ENCODE assay signal across 8 cellular contexts in the genomic region with DNA sequence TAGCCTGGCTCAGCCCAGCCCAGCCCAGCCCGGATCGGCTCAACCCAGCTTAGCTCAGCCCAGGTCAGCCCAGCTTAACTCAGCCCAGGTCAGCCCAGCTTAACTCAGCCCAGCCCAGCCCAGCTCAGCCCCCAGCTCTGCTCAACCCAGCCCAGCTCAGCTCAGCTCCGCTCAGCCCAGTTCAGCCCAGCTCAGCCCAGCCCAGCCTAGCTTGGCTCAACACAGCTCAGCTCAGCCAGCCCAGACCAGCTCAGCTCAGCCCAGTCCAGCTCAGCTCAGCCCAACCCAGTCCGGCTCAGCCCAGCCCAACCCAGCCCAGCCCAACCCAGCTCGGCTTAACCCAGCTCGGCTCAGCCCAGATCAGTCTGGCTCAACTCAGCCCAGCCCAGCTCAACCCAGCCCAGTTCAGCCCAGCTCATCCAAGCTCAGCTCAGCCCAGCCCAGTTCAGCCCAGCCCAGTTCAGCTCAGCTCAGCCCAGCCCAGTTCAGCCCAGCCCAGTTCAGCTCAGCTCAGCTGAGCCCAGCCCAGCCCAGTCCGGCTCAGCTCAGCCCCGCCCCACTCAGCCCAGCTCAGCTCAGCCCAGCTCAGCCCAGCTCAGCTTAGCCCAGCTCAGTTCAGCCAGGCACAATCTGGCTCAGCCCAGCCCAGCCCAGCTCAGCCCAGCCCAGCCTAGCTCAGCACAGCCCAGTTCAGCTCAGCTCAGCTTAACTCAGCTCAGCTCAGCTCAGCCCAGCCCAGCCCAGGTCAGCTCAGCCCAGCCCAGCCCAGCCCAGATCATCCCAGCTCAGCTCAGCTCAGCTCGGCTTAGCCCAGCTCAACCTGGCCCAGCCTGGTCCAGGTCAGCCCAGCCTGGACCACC.
DNase-seq lines count a peak whose midpoint lies in the region; ATAC-seq, FAIRE-seq and TF ChIP-seq lines count a peak whose summit lies in the region.

No MANE protein-coding gene starts in this region.

- H3K36me3 Mint-ChIP-seq in activated CD4-positive, alpha-beta T cell treated with anti-CD3 and anti-CD28 coated beads, Interleukin-2, amount 10 ng/mL, durations not matched to agents 24 days and 14 days (ENCODE audit: low read depth), result peaks cover 10% of the 10 kb centered on the region
- peaks cover 21% of the 10 kb centered on the region for H3K36me3 Mint-ChIP-seq in activated CD4-positive, alpha-beta memory T cell treated with anti-CD3 and anti-CD28 coated beads, Interleukin-2, amount 10 ng/mL, durations not matched to agents 7 days and 5 days (ENCODE audit: low read depth)

- H3K4me3 ChIP-seq in kidney (ENCODE audit: low read length in 2 of 2) (no peak overlapping the region), upper lobe of left lung (no peak overlapping the region), ascending aorta (no peak overlapping the region)

- no peak for ATAC-seq in upper lobe of left lung (ENCODE audit: low FRiP score in 2 of 2)

- intact Hi-C loops in activated CD4-positive, alpha-beta T cell treated with anti-CD3 and anti-CD28 coated beads, Interleukin-2, amount 10 ng/mL, durations not matched to agents 24 days and 14 days (cut with micrococcal nuclease), result no loop called here
- intact Hi-C loops in kidney (cut with DNase I), result no loop called here
- intact Hi-C loops in ascending aorta (cut with DNase I), result no loop called here

- TF ChIP-seq CTCF in kidney (IDR thresholded peaks at IDR 0.05; ENCODE audit: borderline replicate concordance, extremely low read depth, insufficient read depth), result no peak
- no peak for TF ChIP-seq CTCF in upper lobe of left lung (IDR thresholded peaks at IDR 0.05)
- TF ChIP-seq CTCF in ascending aorta (IDR thresholded peaks at IDR 0.05), result no peak

- no peaks in the 10 kb centered on the region for H3K36me3 ChIP-seq in kidney (ENCODE audit: control insufficient read depth in 1 of 2, insufficient read depth in 2 of 2, low read length in 2 of 2)
- no peaks in the 10 kb centered on the region for H3K36me3 ChIP-seq in upper lobe of left lung
- no peaks in the 10 kb centered on the region for H3K36me3 ChIP-seq in ascending aorta

- H3K9ac ChIP-seq in kidney (ENCODE audit: low read length in 2 of 2), result no peak overlapping the region

- no peak for TF ChIP-seq EP300 in upper lobe of left lung (IDR thresholded peaks at IDR 0.05)

- H3K27me3 ChIP-seq in upper lobe of left lung (peaks cover 0 to under 1% (median 0%) of the 10 kb centered on the region in 4 donors), ascending aorta (no peaks in the 10 kb centered on the region)

- CTCF ChIA-PET in activated CD4-positive, alpha-beta memory T cell treated with anti-CD3 and anti-CD28 coated beads, Interleukin-2, amount 10 ng/mL, durations not matched to agents 7 days and 5 days (lab: Charles Lee), result interaction anchor here (0.9 to 2.3 kb wide), 8 partner anchors 28 to 204 kb away, joined by 3 to 13 read pairs (median 4); no protein-coding TSS in a partner anchor

- H3K27me3 Mint-ChIP-seq in activated CD4-positive, alpha-beta T cell treated with anti-CD3 and anti-CD28 coated beads, Interleukin-2, amount 10 ng/mL, durations not matched to agents 24 days and 14 days, result peaks cover 3% of the 10 kb centered on the region
- H3K27me3 Mint-ChIP-seq in activated CD4-positive, alpha-beta memory T cell treated with anti-CD3 and anti-CD28 coated beads, Interleukin-2, amount 10 ng/mL, durations not matched to agents 7 days and 5 days, result peaks cover 2% of the 10 kb centered on the region

- FAIRE-seq in kidney (lab: Jason Lieb, UNC), result no peak

- peak overlapping the region; percentile 79 for H3K27ac Mint-ChIP-seq in activated CD4-positive, alpha-beta T cell treated with anti-CD3 and anti-CD28 coated beads, Interleukin-2, amount 10 ng/mL, durations not matched to agents 24 days and 14 days
- peak overlapping the region; percentile 98 for H3K27ac Mint-ChIP-seq in activated CD4-positive, alpha-beta memory T cell treated with anti-CD3 and anti-CD28 coated beads, Interleukin-2, amount 10 ng/mL, durations not matched to agents 7 days and 5 days

- peak overlapping the region; percentile 76 for H3K4me3 Mint-ChIP-seq in activated CD4-positive, alpha-beta T cell treated with anti-CD3 and anti-CD28 coated beads, Interleukin-2, amount 10 ng/mL, durations not matched to agents 24 days and 14 days
- H3K4me3 Mint-ChIP-seq in activated CD4-positive, alpha-beta memory T cell treated with anti-CD3 and anti-CD28 coated beads, Interleukin-2, amount 10 ng/mL, durations not matched to agents 7 days and 5 days, result peak overlapping the region; percentile 74

- no peaks in the 10 kb centered on the region for H3K4me1 ChIP-seq in kidney (ENCODE audit: control insufficient read depth in 1 of 2, insufficient read depth in 1 of 2, low read depth in 1 of 2, low read length in 2 of 2)
- no peaks in the 10 kb centered on the region for H3K4me1 ChIP-seq in upper lobe of left lung
- no peaks in the 10 kb centered on the region for H3K4me1 ChIP-seq in ascending aorta

- DNase-seq in activated CD4-positive, alpha-beta T cell treated with anti-CD3 and anti-CD28 coated beads, Interleukin-2, amount 10 ng/mL, durations not matched to agents 24 days and 14 days, result peak; percentile 80
- DNase-seq in activated CD4-positive, alpha-beta T cell treated with anti-CD3 and anti-CD28 coated beads, Interleukin-2, amount 50 U/mL, for 48 hours, result no peak
- DNase-seq in activated CD4-positive, alpha-beta memory T cell treated with anti-CD3 and anti-CD28 coated beads, Interleukin-2, amount 10 ng/mL, durations not matched to agents 7 days and 5 days, result peak; percentile 79
- peak; percentile 76 for DNase-seq in kidney
- peak; percentile 19 to 80 for DNase-seq in upper lobe of left lung
- no peak for DNase-seq in Kasumi-1 (lab: John Stamatoyannopoulos, UW)
- DNase-seq in ascending aorta (ENCODE audit: low spot score in 2 of 2), result no peak
- DNase-seq in cortex of kidney (lab: John Stamatoyannopoulos, UW), result no peak

- H3K9me3 Mint-ChIP-seq in activated CD4-positive, alpha-beta T cell treated with anti-CD3 and anti-CD28 coated beads, Interleukin-2, amount 10 ng/mL, durations not matched to agents 24 days and 14 days, result no peaks in the 10 kb centered on the region
- no peaks in the 10 kb centered on the region for H3K9me3 Mint-ChIP-seq in activated CD4-positive, alpha-beta memory T cell treated with anti-CD3 and anti-CD28 coated beads, Interleukin-2, amount 10 ng/mL, durations not matched to agents 7 days and 5 days

- WGBS in upper lobe of left lung, 2 donors, result 76 to 90% methylated on average over 2 to 5 of the region's 9 CpGs

- peaks cover 43% of the 10 kb centered on the region for H3K4me1 Mint-ChIP-seq in activated CD4-positive, alpha-beta T cell treated with anti-CD3 and anti-CD28 coated beads, Interleukin-2, amount 10 ng/mL, durations not matched to agents 24 days and 14 days
- H3K4me1 Mint-ChIP-seq in activated CD4-positive, alpha-beta memory T cell treated with anti-CD3 and anti-CD28 coated beads, Interleukin-2, amount 10 ng/mL, durations not matched to agents 7 days and 5 days, result peaks cover 77% of the 10 kb centered on the region

- POLR2A ChIA-PET in activated CD4-positive, alpha-beta memory T cell treated with anti-CD3 and anti-CD28 coated beads, Interleukin-2, amount 10 ng/mL, durations not matched to agents 7 days and 5 days (lab: Charles Lee), result interaction anchor here (1.0 to 2.2 kb wide), 2 partner anchors 21 to 147 kb away, joined by 4 to 6 read pairs; no protein-coding TSS in a partner anchor

- H3K27ac ChIP-seq in kidney (ENCODE audit: low read depth in 2 of 2, low read length in 2 of 2) (no peak overlapping the region), upper lobe of left lung (peak overlapping the region in 1 of 4 donors; percentile 21), ascending aorta (no peak overlapping the region)

- TF ChIP-seq POLR2A in upper lobe of left lung (IDR thresholded peaks at IDR 0.05), result no peak

- H3K9me3 ChIP-seq in kidney (ENCODE audit: control insufficient read depth in 1 of 2, low read length in 2 of 2), result no peaks in the 10 kb centered on the region
- no peaks in the 10 kb centered on the region for H3K9me3 ChIP-seq in upper lobe of left lung
- H3K9me3 ChIP-seq in ascending aorta, result no peaks in the 10 kb centered on the region

Comparison
In these comparisons a context has a peak if more than half of its experiments do, and no peak if none do; other contexts are left out.
1. DNase-seq: peak in activated CD4-positive, alpha-beta T cell treated with anti-CD3 and anti-CD28 coated beads, Interleukin-2, amount 10 ng/mL, durations not matched to agents 24 days and 14 days (single experiment), activated CD4-positive, alpha-beta memory T cell treated with anti-CD3 and anti-CD28 coated beads, Interleukin-2, amount 10 ng/mL, durations not matched to agents 7 days and 5 days (single experiment), kidney (single experiment) and upper lobe of left lung (2 of 2); none in activated CD4-positive, alpha-beta T cell treated with anti-CD3 and anti-CD28 coated beads, Interleukin-2, amount 50 U/mL, for 48 hours (0 of 2), Kasumi-1 (0 of 2), ascending aorta (0 of 2) and cortex of kidney (single experiment).